1 cellular context compared by ENCODE assay signal in genomic region chr2:240655931-240656886, GRCh38.
TF ChIP-seq lines count a peak whose summit lies in the region.

No MANE protein-coding gene starts in this region.

TF ChIP-seq in GM12878, 131 proteins besides CTCF, POLR2A, EP300 and RAD21 (continued from another document and continues in another):
- TF ChIP-seq BCL11A (IDR thresholded peaks at IDR 0.05; ENCODE audit: low read depth, low read length), result no peak
- TF ChIP-seq E2F8 (IDR thresholded peaks at IDR 0.05; ENCODE audit: low read depth, partially characterized antibody), result no peak
- TF ChIP-seq NR2C1 (IDR thresholded peaks at IDR 0.05), result no peak
- TF ChIP-seq TARDBP (IDR thresholded peaks at IDR 0.05; ENCODE audit: borderline replicate concordance), result no peak
- no peak for TF ChIP-seq ZNF24 (IDR thresholded peaks at IDR 0.05)
- TF ChIP-seq BHLHE40 (IDR thresholded peaks at IDR 0.05; ENCODE audit: borderline replicate concordance in 1 of 2, low read depth in 2 of 2, low read length in 1 of 2), result no peak; a peak in 1 of 4 replicates
- TF ChIP-seq BRCA1 (IDR thresholded peaks at IDR 0.05; ENCODE audit: low read depth, low read length), result no peak
- TF ChIP-seq MLLT1 (IDR thresholded peaks at IDR 0.05), result no peak
- TF ChIP-seq CREM (IDR thresholded peaks at IDR 0.05; ENCODE audit: low read depth), result 0 out of 2 replicates have a peak, but pooled peaks have one; percentile 14
- no peak for TF ChIP-seq KLF5 (IDR thresholded peaks at IDR 0.05; ENCODE audit: partially characterized antibody)
- TF ChIP-seq ZZZ3 (IDR thresholded peaks at IDR 0.05; ENCODE audit: control insufficient read depth, insufficient read length, low read depth), result no peak
- TF ChIP-seq PML (IDR thresholded peaks at IDR 0.05; ENCODE audit: low read length), result no peak
- no peak for TF ChIP-seq RELA (IDR thresholded peaks at IDR 0.05; ENCODE audit: borderline replicate concordance, partially characterized antibody)
- no peak for TF ChIP-seq YBX1 (IDR thresholded peaks at IDR 0.05)
- TF ChIP-seq RBBP5 (conservative IDR thresholded peaks at IDR 0.05), result no peak
- TF ChIP-seq POLR2AphosphoS2 (IDR thresholded peaks at IDR 0.05; ENCODE audit: low read depth, low read length), result no peak
- TF ChIP-seq E2F4 (IDR thresholded peaks at IDR 0.05; ENCODE audit: low read depth, low read length), result no peak
- TF ChIP-seq CBFB (IDR thresholded peaks at IDR 0.05; ENCODE audit: low read depth), result 0 out of 2 replicates have a peak, but pooled peaks have one; percentile 45
- TF ChIP-seq MEF2B (IDR thresholded peaks at IDR 0.05; ENCODE audit: partially characterized antibody, poor library complexity, severe bottlenecking), result no peak
- TF ChIP-seq, protein P1, sequence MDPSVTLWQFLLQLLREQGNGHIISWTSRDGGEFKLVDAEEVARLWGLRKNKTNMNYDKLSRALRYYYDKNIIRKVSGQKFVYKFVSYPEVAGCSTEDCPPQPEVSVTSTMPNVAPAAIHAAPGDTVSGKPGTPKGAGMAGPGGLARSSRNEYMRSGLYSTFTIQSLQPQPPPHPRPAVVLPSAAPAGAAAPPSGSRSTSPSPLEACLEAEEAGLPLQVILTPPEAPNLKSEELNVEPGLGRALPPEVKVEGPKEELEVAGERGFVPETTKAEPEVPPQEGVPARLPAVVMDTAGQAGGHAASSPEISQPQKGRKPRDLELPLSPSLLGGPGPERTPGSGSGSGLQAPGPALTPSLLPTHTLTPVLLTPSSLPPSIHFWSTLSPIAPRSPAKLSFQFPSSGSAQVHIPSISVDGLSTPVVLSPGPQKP (IDR thresholded peaks at IDR 0.05; ENCODE audit: low read depth, low read length), result no peak
- no peak for TF ChIP-seq KDM1A (IDR thresholded peaks at IDR 0.05; ENCODE audit: borderline replicate concordance)
- TF ChIP-seq MYB (IDR thresholded peaks at IDR 0.05; ENCODE audit: borderline replicate concordance, low read depth, low read length), result no peak
- TF ChIP-seq NRF1 (conservative IDR thresholded peaks at IDR 0.05; ENCODE audit: low read depth, low read length), result no peak
- no peak for TF ChIP-seq SMAD1 (IDR thresholded peaks at IDR 0.05; ENCODE audit: low read depth, partially characterized antibody)
- TF ChIP-seq BCL3 (IDR thresholded peaks at IDR 0.05; ENCODE audit: borderline replicate concordance, insufficient read depth, low read depth, low read length, poor library complexity, severe bottlenecking), result no peak
- no peak for TF ChIP-seq ZNF207 (IDR thresholded peaks at IDR 0.05; ENCODE audit: borderline replicate concordance)
- TF ChIP-seq MYC (IDR thresholded peaks at IDR 0.05; ENCODE audit: insufficient read depth, insufficient read length, insufficient replicate concordance, low read length, severe bottlenecking), result no peak
- no peak for TF ChIP-seq EED (IDR thresholded peaks at IDR 0.05; ENCODE audit: low read depth)
- no peak for TF ChIP-seq RB1 (IDR thresholded peaks at IDR 0.05; ENCODE audit: borderline replicate concordance)
- peak; percentile 11 for TF ChIP-seq SP1 (IDR thresholded peaks at IDR 0.05; ENCODE audit: low read depth, low read length)
- TF ChIP-seq CREB1 (IDR thresholded peaks at IDR 0.05; ENCODE audit: low read depth), result no peak
- no peak for TF ChIP-seq NFYA (IDR thresholded peaks at IDR 0.05; ENCODE audit: borderline replicate concordance, low read depth, low read length)
- TF ChIP-seq REST (IDR thresholded peaks at IDR 0.05; ENCODE audit: low read depth, low read length), result no peak
- no peak for TF ChIP-seq POU2F2 (IDR thresholded peaks at IDR 0.05; ENCODE audit: borderline replicate concordance, low read depth, low read length)
- TF ChIP-seq RAD51 (IDR thresholded peaks at IDR 0.05), result peak; percentile 47; the same call in 1 of the 2 replicates
- TF ChIP-seq NR2F1 (conservative IDR thresholded peaks at IDR 0.05), result no peak
- peak; percentile 34; the same call in 1 of the 2 replicates for TF ChIP-seq JUNB (IDR thresholded peaks at IDR 0.05)
- no peak for TF ChIP-seq ETV6 (conservative IDR thresholded peaks at IDR 0.05 in 1 of 2, IDR thresholded peaks at IDR 0.05 in 1 of 2; ENCODE audit: borderline replicate concordance in 1 of 2, low read depth in 1 of 2)
- TF ChIP-seq MEF2A (IDR thresholded peaks at IDR 0.05; ENCODE audit: insufficient read depth, low read depth, low read length), result no peak
- TF ChIP-seq, protein P2, sequence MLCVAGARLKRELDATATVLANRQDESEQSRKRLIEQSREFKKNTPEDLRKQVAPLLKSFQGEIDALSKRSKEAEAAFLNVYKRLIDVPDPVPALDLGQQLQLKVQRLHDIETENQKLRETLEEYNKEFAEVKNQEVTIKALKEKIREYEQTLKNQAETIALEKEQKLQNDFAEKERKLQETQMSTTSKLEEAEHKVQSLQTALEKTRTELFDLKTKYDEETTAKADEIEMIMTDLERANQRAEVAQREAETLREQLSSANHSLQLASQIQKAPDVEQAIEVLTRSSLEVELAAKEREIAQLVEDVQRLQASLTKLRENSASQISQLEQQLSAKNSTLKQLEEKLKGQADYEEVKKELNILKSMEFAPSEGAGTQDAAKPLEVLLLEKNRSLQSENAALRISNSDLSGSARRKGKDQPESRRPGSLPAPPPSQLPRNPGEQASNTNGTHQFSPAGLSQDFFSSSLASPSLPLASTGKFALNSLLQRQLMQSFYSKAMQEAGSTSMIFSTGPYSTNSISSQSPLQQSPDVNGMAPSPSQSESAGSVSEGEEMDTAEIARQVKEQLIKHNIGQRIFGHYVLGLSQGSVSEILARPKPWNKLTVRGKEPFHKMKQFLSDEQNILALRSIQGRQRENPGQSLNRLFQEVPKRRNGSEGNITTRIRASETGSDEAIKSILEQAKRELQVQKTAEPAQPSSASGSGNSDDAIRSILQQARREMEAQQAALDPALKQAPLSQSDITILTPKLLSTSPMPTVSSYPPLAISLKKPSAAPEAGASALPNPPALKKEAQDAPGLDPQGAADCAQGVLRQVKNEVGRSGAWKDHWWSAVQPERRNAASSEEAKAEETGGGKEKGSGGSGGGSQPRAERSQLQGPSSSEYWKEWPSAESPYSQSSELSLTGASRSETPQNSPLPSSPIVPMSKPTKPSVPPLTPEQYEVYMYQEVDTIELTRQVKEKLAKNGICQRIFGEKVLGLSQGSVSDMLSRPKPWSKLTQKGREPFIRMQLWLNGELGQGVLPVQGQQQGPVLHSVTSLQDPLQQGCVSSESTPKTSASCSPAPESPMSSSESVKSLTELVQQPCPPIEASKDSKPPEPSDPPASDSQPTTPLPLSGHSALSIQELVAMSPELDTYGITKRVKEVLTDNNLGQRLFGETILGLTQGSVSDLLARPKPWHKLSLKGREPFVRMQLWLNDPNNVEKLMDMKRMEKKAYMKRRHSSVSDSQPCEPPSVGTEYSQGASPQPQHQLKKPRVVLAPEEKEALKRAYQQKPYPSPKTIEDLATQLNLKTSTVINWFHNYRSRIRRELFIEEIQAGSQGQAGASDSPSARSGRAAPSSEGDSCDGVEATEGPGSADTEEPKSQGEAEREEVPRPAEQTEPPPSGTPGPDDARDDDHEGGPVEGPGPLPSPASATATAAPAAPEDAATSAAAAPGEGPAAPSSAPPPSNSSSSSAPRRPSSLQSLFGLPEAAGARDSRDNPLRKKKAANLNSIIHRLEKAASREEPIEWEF (IDR thresholded peaks at IDR 0.05; ENCODE audit: insufficient replicate concordance, low read depth, low read length), result no peak
- no peak for TF ChIP-seq ASH2L (IDR thresholded peaks at IDR 0.05; ENCODE audit: borderline replicate concordance, low read depth)
- peak; percentile 4; the same call in 1 of the 2 replicates for TF ChIP-seq USF2 (IDR thresholded peaks at IDR 0.05; ENCODE audit: borderline replicate concordance, low read depth, low read length)
- TF ChIP-seq SKIL (IDR thresholded peaks at IDR 0.05; ENCODE audit: low read depth, poor library complexity, severe bottlenecking), result peak; percentile 19
- TF ChIP-seq NFXL1 (IDR thresholded peaks at IDR 0.05; ENCODE audit: borderline replicate concordance), result no peak
